In the genomic region with DNA sequence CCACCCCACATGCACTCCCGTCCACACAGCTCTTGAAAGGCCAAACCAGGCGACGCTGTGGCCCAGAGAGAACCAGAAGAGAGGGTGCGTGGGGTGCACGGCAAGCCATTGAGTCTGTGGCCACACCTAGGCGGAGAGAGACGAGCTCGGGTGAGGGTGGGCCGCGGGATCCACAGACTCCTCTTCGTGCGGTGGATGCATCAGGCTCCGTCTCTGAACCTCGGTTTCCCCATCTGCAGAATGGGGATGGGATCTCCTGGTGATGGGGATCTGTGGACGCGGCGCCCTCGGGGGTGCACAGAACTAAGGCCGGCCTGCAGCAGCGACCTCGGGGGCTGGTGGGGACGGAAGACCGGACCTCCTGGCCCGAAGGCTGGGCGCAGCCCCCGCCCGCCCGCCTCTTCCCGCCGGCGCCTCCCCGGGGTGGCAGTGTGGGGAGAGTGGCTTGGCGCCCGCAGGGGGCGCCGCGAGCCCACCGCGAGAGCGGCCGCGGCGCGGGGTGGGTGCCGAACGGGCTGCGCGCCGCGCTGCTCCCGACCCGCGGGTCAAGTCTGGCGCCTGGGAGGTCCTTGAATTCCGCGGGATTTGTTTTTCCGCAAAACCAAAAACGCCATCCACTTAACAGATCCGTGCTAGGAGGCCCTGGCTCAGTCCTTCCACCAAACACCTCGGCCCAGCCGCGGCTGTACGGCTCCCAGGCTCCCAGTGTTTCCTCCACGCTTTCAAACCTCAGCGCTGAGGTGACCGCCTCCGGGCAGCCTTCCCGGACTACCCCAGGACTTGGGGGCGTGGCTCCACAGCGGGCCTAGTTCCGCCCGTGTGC, we compare ENCODE assay signal across 8 cellular contexts. TPM values are rescaled to one million over a fixed set of nuclear protein-coding genes. Genes with fewer than 3 reads are reported as not detected.
A peak's percentile ranks its signal among the peaks of the same experiment; 100 is the strongest.
DNase-seq lines count a peak whose midpoint lies in the region; ATAC-seq and TF ChIP-seq lines count a peak whose summit lies in the region.

No MANE protein-coding gene starts in this region.

- H3K4me3 Mint-ChIP-seq in activated naive CD8-positive, alpha-beta T cell treated with anti-CD3 and anti-CD28 coated beads for 36 hours: peak overlapping the region; percentile 74

- no peaks in the 10 kb centered on the region for H3K9me3 Mint-ChIP-seq in activated naive CD8-positive, alpha-beta T cell treated with anti-CD3 and anti-CD28 coated beads for 36 hours

- DNase-seq in DMS53 treated with DMSO at 0.1 percent for 48 hours (lab: John Stamatoyannopoulos, UW; ENCODE audit: unreplicated experiment): peak; percentile 41
- peak; percentile 56 for DNase-seq in RPMI7951 (ENCODE audit: low read depth)
- DNase-seq in activated naive CD8-positive, alpha-beta T cell treated with anti-CD3 and anti-CD28 coated beads for 36 hours: peak; percentile 52
- peak; percentile 90 for DNase-seq in cardiac septum (ENCODE audit: low spot score)
- DNase-seq in trophoblast cell: peak; percentile 20 to 60
- no peak for DNase-seq in GF-D8 (lab: John Stamatoyannopoulos, UW)

- H3K27me3 Mint-ChIP-seq in activated naive CD8-positive, alpha-beta T cell treated with anti-CD3 and anti-CD28 coated beads for 36 hours: peaks cover 67% of the 10 kb centered on the region

- POLR2A ChIA-PET in HEK293 (lab: Yijun Ruan, JAX): no interaction called here

- H3K18ac ChIP-seq in trophoblast cell (ENCODE audit: low read length): no peak overlapping the region

- no peak for ATAC-seq in GM21390 (IDR thresholded peaks at IDR 0.05; ENCODE audit: unreplicated experiment)

- no peaks in the 10 kb centered on the region for H3K79me2 ChIP-seq in trophoblast cell (ENCODE audit: control insufficient read depth, insufficient read depth, low read length, poor library complexity)

- H3K23ac ChIP-seq in trophoblast cell (ENCODE audit: low read length): no peak overlapping the region

- peak overlapping the region; percentile 76 for H3K4me2 ChIP-seq in trophoblast cell (ENCODE audit: low read length)

- no CpG with 5 or more reads among the region's 72 CpGs for WGBS in trophoblast cell (ENCODE audit: extremely low coverage, insufficient coverage, insufficient read length)

- H3K27ac Mint-ChIP-seq in activated naive CD8-positive, alpha-beta T cell treated with anti-CD3 and anti-CD28 coated beads for 36 hours: no peak overlapping the region

- peak overlapping the region; percentile 32 for H2AFZ ChIP-seq in trophoblast cell (ENCODE audit: insufficient read depth, low read length, poor library complexity)

- peaks cover 5% of the 10 kb centered on the region for H3K4me1 ChIP-seq in HEK293 (ENCODE audit: control insufficient read depth, insufficient read depth, low read length)
- peaks cover 3 to 4% of the 10 kb centered on the region in 2 experiments for H3K4me1 ChIP-seq in trophoblast cell (ENCODE audit: control insufficient read depth in 1 of 2, insufficient read depth in 2 of 2, low read length in 2 of 2)

- no peak overlapping the region for H2BK5ac ChIP-seq in trophoblast cell (ENCODE audit: low read depth, low read length, poor library complexity)

- H3K27ac ChIP-seq in HEK293 (ENCODE audit: extremely low read depth, low read depth, low read length) (peak overlapping the region; percentile 68; the same call in 1 of the 2 replicates), trophoblast cell (ENCODE audit: low read depth, low read length) (no peak overlapping the region)

- peak overlapping the region; percentile 11 for H3K9ac ChIP-seq in trophoblast cell (ENCODE audit: low read length)

- H4K91ac ChIP-seq in trophoblast cell (ENCODE audit: low read depth, low read length): peak overlapping the region; percentile 7

- peak overlapping the region; percentile 57 for H3K4me3 ChIP-seq in HEK293 (ENCODE audit: low read depth, low read length)
- peak overlapping the region; percentile 64 for H3K4me3 ChIP-seq in trophoblast cell (ENCODE audit: low read depth, low read length)

- no peak overlapping the region for H3K4ac ChIP-seq in trophoblast cell (ENCODE audit: low read depth, low read length)

- TF ChIP-seq CTCF in HEK293 (tag by site-specific recombination; IDR thresholded peaks at IDR 0.05): 0 out of 2 replicates have a peak, but pooled peaks have one; percentile 7

- H3K9me3 ChIP-seq in HEK293 (ENCODE audit: control insufficient read depth, insufficient read depth, low read depth, low read length) (no peaks in the 10 kb centered on the region), trophoblast cell (ENCODE audit: insufficient read depth, low read depth, low read length) (peaks cover 3% of the 10 kb centered on the region)

- H2BK120ac ChIP-seq in trophoblast cell (ENCODE audit: insufficient read depth, low read length, poor library complexity): no peak overlapping the region

- peak overlapping the region; percentile 5 for H4K12ac ChIP-seq in trophoblast cell (ENCODE audit: low read depth, low read length)

- H3K14ac ChIP-seq in trophoblast cell (ENCODE audit: low read length): peak overlapping the region; percentile 3

- H3K4me1 Mint-ChIP-seq in activated naive CD8-positive, alpha-beta T cell treated with anti-CD3 and anti-CD28 coated beads for 36 hours: peaks cover 6% of the 10 kb centered on the region

- H2BK12ac ChIP-seq in trophoblast cell (ENCODE audit: low read length): peak overlapping the region; percentile 26

- H3K79me1 ChIP-seq in trophoblast cell (ENCODE audit: low read length): no peaks in the 10 kb centered on the region

- no peaks in the 10 kb centered on the region for H3K27me3 ChIP-seq in trophoblast cell (ENCODE audit: insufficient read depth, low read length)

- no peak overlapping the region for H2AK5ac ChIP-seq in trophoblast cell (ENCODE audit: low read length)

- H3K36me3 ChIP-seq in HEK293 (ENCODE audit: control insufficient read depth in 2 of 2, insufficient read depth in 1 of 2, low read length in 2 of 2) (no peaks in the 10 kb centered on the region), trophoblast cell (ENCODE audit: control insufficient read depth in 1 of 2, insufficient read depth in 2 of 2, low read length in 2 of 2) (no peaks in the 10 kb centered on the region)

- intact Hi-C loops in cardiac septum (cut with DNase I): loop anchor here (2.0 kb wide), 1 partner anchor 284 kb away; no protein-coding TSS in a partner anchor

- no peaks in the 10 kb centered on the region for H3K36me3 Mint-ChIP-seq in activated naive CD8-positive, alpha-beta T cell treated with anti-CD3 and anti-CD28 coated beads for 36 hours

- peak overlapping the region; percentile 72 for H4K8ac ChIP-seq in trophoblast cell (ENCODE audit: low read depth, low read length)

- CTCF ChIA-PET in HEK293 (lab: Yijun Ruan, JAX): interaction anchor here (0.6 to 3.7 kb wide), 11 partner anchors 12 to 494 kb away, joined by 3 to 33 read pairs (median 3); no protein-coding TSS in a partner anchor

TF ChIP-seq in HEK293, 187 proteins besides CTCF, POLR2A, EP300 and RAD21 (continues in another document):
- TF ChIP-seq ZNF501 (tag by site-specific recombination; IDR thresholded peaks at IDR 0.05): 0 out of 2 replicates have a peak, but pooled peaks have one; percentile 57
- no peak for TF ChIP-seq YY2 (tag by site-specific recombination; IDR thresholded peaks at IDR 0.05)
- TF ChIP-seq KLF7 (tag by site-specific recombination; IDR thresholded peaks at IDR 0.05; ENCODE audit: borderline replicate concordance): no peak
- TF ChIP-seq ZNF544 (tag by site-specific recombination; IDR thresholded peaks at IDR 0.05): no peak
- TF ChIP-seq ZSCAN5A (tag by site-specific recombination; IDR thresholded peaks at IDR 0.05): 0 out of 2 replicates have a peak, but pooled peaks have one; percentile 47

RNA-seq across cellular contexts. Expression of gene ADPGK, which starts 13.2 kb away (rescaled TPM):
- 74.2 and 76.3 TPM in 2 replicates for total RNA-seq in RPMI7951 (2014; rRNA removed; shearing (Covaris generic))
- total RNA-seq in activated naive CD8-positive, alpha-beta T cell treated with anti-CD3 and anti-CD28 coated beads for 36 hours: 10 to 100 TPM; 66.0 to 69.9 TPM
- total RNA-seq in cardiac septum: 11.1 TPM
- 33.3 and 34.1 TPM in 2 replicates for polyA plus RNA-seq in trophoblast cell (2013)
